Comparison of ENCODE assay signal across 17 cellular contexts in genomic region chr16:64375386-64375980, GRCh38.
A peak's percentile ranks its signal among the peaks of the same experiment; 100 is the strongest.
DNase-seq lines count a peak whose midpoint lies in the region; ATAC-seq and TF ChIP-seq lines count a peak whose summit lies in the region.
"Had no signal": no experiment of that assay in that cellular context is flagged by ENCODE, and none has a peak within 500 bp of the region (broad histone marks: within the 10 kb centered on the region; RNA-seq: fewer than 3 reads in every experiment).

No MANE protein-coding gene starts in this region.

- no peaks in the 10 kb centered on the region for H3K27me3 Mint-ChIP-seq in mesothelial cell of epicardium (ENCODE audit: low read depth)
- no peaks in the 10 kb centered on the region for H3K27me3 Mint-ChIP-seq in immature natural killer cell (ENCODE audit: low read depth in 3 of 3)

- H3K27me3 ChIP-seq in brain microvascular endothelial cell (replicated peaks) (no peaks in the 10 kb centered on the region), lower lobe of right lung (ENCODE audit: low read depth) (no peaks in the 10 kb centered on the region), upper lobe of right lung (no peaks in the 10 kb centered on the region)

- H3K36me3 Mint-ChIP-seq in mesothelial cell of epicardium (no peaks in the 10 kb centered on the region), immature natural killer cell (no peaks in the 10 kb centered on the region)

- peak overlapping the region; percentile 48 for H3K27ac Mint-ChIP-seq in mesothelial cell of epicardium
- H3K27ac Mint-ChIP-seq in immature natural killer cell: no peak overlapping the region

- DNase-seq in left cardiac atrium: no peak
- no peak for DNase-seq in left ventricle myocardium superior
- DNase-seq in brain microvascular endothelial cell: peak; percentile 24
- DNase-seq in mesothelial cell of epicardium (ENCODE audit: low spot score in 2 of 2, unreplicated experiment in 2 of 2): no peak
- no peak for DNase-seq in effector CD8-positive, alpha-beta T cell (lab: John Stamatoyannopoulos, UW)
- DNase-seq in lower lobe of right lung: no peak
- DNase-seq in upper lobe of right lung: no peak
- no peak for DNase-seq in immature natural killer cell
- DNase-seq: 8988T, C1 segment of cervical spinal cord, DMS153, HCEC 1CT, Kasumi-1, NCI-H187 treated with DMSO at 0.1 percent for 48 hours, NCI-H2171 treated with DMSO at 0.1 percent for 48 hours, NCI-H524, SIG-M5 had no signal

- intact Hi-C loops in left cardiac atrium (cut with DNase I): no loop called here
- intact Hi-C loops in left ventricle myocardium superior (cut with micrococcal nuclease): no loop called here
- intact Hi-C loops in lower lobe of right lung (cut with DNase I): no loop called here
- intact Hi-C loops in upper lobe of right lung (cut with DNase I): no loop called here

- H3K4me3 ChIP-seq in brain microvascular endothelial cell (ENCODE audit: low read depth, low read length) (no peak overlapping the region), lower lobe of right lung (no peak overlapping the region), upper lobe of right lung (no peak overlapping the region)

- H3K36me3 ChIP-seq in brain microvascular endothelial cell (replicated peaks) (no peaks in the 10 kb centered on the region), lower lobe of right lung (no peaks in the 10 kb centered on the region), upper lobe of right lung (no peaks in the 10 kb centered on the region)

- no peak overlapping the region for H3K4me3 Mint-ChIP-seq in mesothelial cell of epicardium
- no peak overlapping the region for H3K4me3 Mint-ChIP-seq in immature natural killer cell

- H3K27ac ChIP-seq in brain microvascular endothelial cell (no peak overlapping the region), lower lobe of right lung (no peak overlapping the region), upper lobe of right lung (no peak overlapping the region)

- H3K9me3 ChIP-seq in lower lobe of right lung (no peaks in the 10 kb centered on the region), upper lobe of right lung (no peaks in the 10 kb centered on the region)

- ATAC-seq in left cardiac atrium (peak; percentile 41 to 53), left ventricle myocardium superior (no peak), lower lobe of right lung (no peak), upper lobe of right lung (no peak)

- H3K4me1 ChIP-seq in lower lobe of right lung (no peaks in the 10 kb centered on the region), upper lobe of right lung (no peaks in the 10 kb centered on the region)

- in situ Hi-C loops in brain microvascular endothelial cell (cut with HindIII; ENCODE audit: low pct_ligation_motif_present, low sequenced_read_pairs): no loop called here

- TF ChIP-seq CTCF in brain microvascular endothelial cell (IDR thresholded peaks at IDR 0.05; ENCODE audit: low read depth, low read length, missing control alignments) (no peak), mesothelial cell of epicardium (IDR thresholded peaks at IDR 0.05; ENCODE audit: unreplicated experiment) (no peak), lower lobe of right lung (IDR thresholded peaks at IDR 0.05) (no peak), upper lobe of right lung (IDR thresholded peaks at IDR 0.05) (no peak)

- H3K9me3 Mint-ChIP-seq in mesothelial cell of epicardium (no peaks in the 10 kb centered on the region), immature natural killer cell (peaks cover 3 to 44% (median 10%) of the 10 kb centered on the region in 6 donors)

- H3K4me1 Mint-ChIP-seq in mesothelial cell of epicardium (peaks cover 13% of the 10 kb centered on the region), immature natural killer cell (no peaks in the 10 kb centered on the region)

Comparison
In these comparisons a context has a peak if more than half of its experiments do, and no peak if none do; other contexts are left out.
1. ATAC-seq: peak in left cardiac atrium (2 of 2); none in left ventricle myocardium superior (single experiment), lower lobe of right lung (0 of 2) and upper lobe of right lung (single experiment).